Comparison of ENCODE assay signal across 10 cellular contexts in genomic region chr14:36524874-36525745, GRCh38. TPM values are rescaled to one million over a fixed set of nuclear protein-coding genes. Genes with fewer than 3 reads are reported as not detected.
A peak's percentile ranks its signal among the peaks of the same experiment; 100 is the strongest.
DNase-seq lines count a peak whose midpoint lies in the region; ATAC-seq and TF ChIP-seq lines count a peak whose summit lies in the region.
"Had no signal": no experiment of that assay in that cellular context is flagged by ENCODE, and none has a peak within 500 bp of the region (broad histone marks: within the 10 kb centered on the region; RNA-seq: fewer than 3 reads in every experiment).

No MANE protein-coding gene starts in this region.

- 5 to 10% (median 7%) methylated on average over 28 to 54 of the region's 54 CpGs for WGBS in stomach, 5 donors

- no peak for TF ChIP-seq EP300 in stomach (IDR thresholded peaks at IDR 0.05)

- peaks cover 9% of the 10 kb centered on the region for H3K9me3 Mint-ChIP-seq in activated CD4-positive, alpha-beta memory T cell treated with anti-CD3 and anti-CD28 coated beads for 36 hours
- no peaks in the 10 kb centered on the region for H3K9me3 Mint-ChIP-seq in activated CD4-positive, alpha-beta memory T cell treated with anti-CD3 and anti-CD28 coated beads, Interleukin-2, amount 10 ng/mL, durations not matched to agents 7 days and 5 days
- H3K9me3 Mint-ChIP-seq in T-helper 2 cell treated with Interferon-gamma antibody and Interleukin-4, amounts not matched to agents 5 μg/mL and 100 μg/mL, for 36 hours, result peaks cover 8% of the 10 kb centered on the region

- peaks cover 29 to 52% (median 40%) of the 10 kb centered on the region in 4 donors for H3K4me1 ChIP-seq in stomach

- peaks cover 77% of the 10 kb centered on the region for H3K27me3 Mint-ChIP-seq in activated CD4-positive, alpha-beta memory T cell treated with anti-CD3 and anti-CD28 coated beads for 36 hours
- peaks cover 73% of the 10 kb centered on the region for H3K27me3 Mint-ChIP-seq in activated CD4-positive, alpha-beta memory T cell treated with anti-CD3 and anti-CD28 coated beads, Interleukin-2, amount 10 ng/mL, durations not matched to agents 7 days and 5 days
- H3K27me3 Mint-ChIP-seq in T-helper 2 cell treated with Interferon-gamma antibody and Interleukin-4, amounts not matched to agents 5 μg/mL and 100 μg/mL, for 36 hours (ENCODE audit: low read depth), result peaks cover 78% of the 10 kb centered on the region

- intact Hi-C loops in activated CD4-positive, alpha-beta memory T cell treated with anti-CD3 and anti-CD28 coated beads for 36 hours (cut with micrococcal nuclease), result no loop called here
- intact Hi-C loops in stomach (cut with DNase I; ENCODE audit: low total_unique reads), result no loop called here

- H3K27ac Mint-ChIP-seq in activated CD4-positive, alpha-beta memory T cell treated with anti-CD3 and anti-CD28 coated beads for 36 hours, result no peak overlapping the region
- no peak overlapping the region for H3K27ac Mint-ChIP-seq in activated CD4-positive, alpha-beta memory T cell treated with anti-CD3 and anti-CD28 coated beads, Interleukin-2, amount 10 ng/mL, durations not matched to agents 7 days and 5 days
- no peak overlapping the region for H3K27ac Mint-ChIP-seq in T-helper 2 cell treated with Interferon-gamma antibody and Interleukin-4, amounts not matched to agents 5 μg/mL and 100 μg/mL, for 36 hours
- H3K27ac Mint-ChIP-seq: stimulated activated naive CD8-positive, alpha-beta T cell treated with anti-CD3 and anti-CD28 coated beads, Interleukin-15, Interleukin-2, amounts not matched to agents 100 ng/mL and 50 ng/mL, for 24 hours had no signal

- H3K4me3 Mint-ChIP-seq in activated CD4-positive, alpha-beta memory T cell treated with anti-CD3 and anti-CD28 coated beads for 36 hours, result no peak overlapping the region
- no peak overlapping the region for H3K4me3 Mint-ChIP-seq in activated CD4-positive, alpha-beta memory T cell treated with anti-CD3 and anti-CD28 coated beads, Interleukin-2, amount 10 ng/mL, durations not matched to agents 7 days and 5 days
- H3K4me3 Mint-ChIP-seq in T-helper 2 cell treated with Interferon-gamma antibody and Interleukin-4, amounts not matched to agents 5 μg/mL and 100 μg/mL, for 36 hours, result no peak overlapping the region
- H3K4me3 Mint-ChIP-seq: CD4-positive, CD25-positive, alpha-beta regulatory T cell; stimulated activated naive CD8-positive, alpha-beta T cell treated with anti-CD3 and anti-CD28 coated beads, Interleukin-15, Interleukin-2, amounts not matched to agents 100 ng/mL and 50 ng/mL, for 24 hours had no signal

- peaks cover 4% of the 10 kb centered on the region for H3K36me3 Mint-ChIP-seq in activated CD4-positive, alpha-beta memory T cell treated with anti-CD3 and anti-CD28 coated beads for 36 hours
- H3K36me3 Mint-ChIP-seq in activated CD4-positive, alpha-beta memory T cell treated with anti-CD3 and anti-CD28 coated beads, Interleukin-2, amount 10 ng/mL, durations not matched to agents 7 days and 5 days (ENCODE audit: low read depth), result no peaks in the 10 kb centered on the region
- H3K36me3 Mint-ChIP-seq in T-helper 2 cell treated with Interferon-gamma antibody and Interleukin-4, amounts not matched to agents 5 μg/mL and 100 μg/mL, for 36 hours (ENCODE audit: low read depth), result no peaks in the 10 kb centered on the region
- H3K36me3 Mint-ChIP-seq: CD4-positive, CD25-positive, alpha-beta regulatory T cell had no signal

- POLR2A ChIA-PET in activated CD4-positive, alpha-beta memory T cell treated with anti-CD3 and anti-CD28 coated beads for 36 hours (lab: Charles Lee), result no interaction called here
- POLR2A ChIA-PET in activated CD4-positive, alpha-beta memory T cell treated with anti-CD3 and anti-CD28 coated beads, Interleukin-2, amount 10 ng/mL, durations not matched to agents 7 days and 5 days (lab: Charles Lee), result no interaction called here

- H3K9me3 ChIP-seq in stomach, result peaks cover 0 to 12% (median 0%) of the 10 kb centered on the region in 4 donors

- CTCF ChIA-PET in activated CD4-positive, alpha-beta memory T cell treated with anti-CD3 and anti-CD28 coated beads for 36 hours (lab: Charles Lee), result interaction anchor here (1.0 to 2.4 kb wide), 7 partner anchors 9 to 454 kb away, joined by 3 to 8 read pairs (median 4); no protein-coding TSS in a partner anchor
- CTCF ChIA-PET in activated CD4-positive, alpha-beta memory T cell treated with anti-CD3 and anti-CD28 coated beads, Interleukin-2, amount 10 ng/mL, durations not matched to agents 7 days and 5 days (lab: Charles Lee), result interaction anchor here (0.6 to 1.5 kb wide), 4 partner anchors 9 to 31 kb away, joined by 3 to 4 read pairs (median 3); no protein-coding TSS in a partner anchor

- peaks cover 17% of the 10 kb centered on the region for H3K4me1 Mint-ChIP-seq in activated CD4-positive, alpha-beta memory T cell treated with anti-CD3 and anti-CD28 coated beads for 36 hours (ENCODE audit: low read depth)
- peaks cover 1% of the 10 kb centered on the region for H3K4me1 Mint-ChIP-seq in activated CD4-positive, alpha-beta memory T cell treated with anti-CD3 and anti-CD28 coated beads, Interleukin-2, amount 10 ng/mL, durations not matched to agents 7 days and 5 days
- no peaks in the 10 kb centered on the region for H3K4me1 Mint-ChIP-seq in T-helper 2 cell treated with Interferon-gamma antibody and Interleukin-4, amounts not matched to agents 5 μg/mL and 100 μg/mL, for 36 hours (ENCODE audit: low read depth)

- no peak overlapping the region for H3K27ac ChIP-seq in stomach

- TF ChIP-seq CTCF in foreskin fibroblast (IDR thresholded peaks at IDR 0.05; ENCODE audit: low read depth, low read length), result peak; percentile 20
- TF ChIP-seq CTCF in stomach (IDR thresholded peaks at IDR 0.05), result peak in 5 of 7 experiments; percentile 7 to 39 (median 23)

- no peak for ATAC-seq in HG02623 (IDR thresholded peaks at IDR 0.05; ENCODE audit: unreplicated experiment)

- H3K27me3 ChIP-seq in stomach, result peaks cover 36 to 96% (median 75%) of the 10 kb centered on the region in 3 donors

- H3K4me3 ChIP-seq in foreskin fibroblast (ENCODE audit: low read depth in 1 of 2, low read length in 2 of 2) (no peak overlapping the region), stomach (peak overlapping the region in 1 of 4 donors; percentile 19)

- TF ChIP-seq POLR2A in stomach (IDR thresholded peaks at IDR 0.05), result no peak

- peak; percentile 50 for DNase-seq in activated CD4-positive, alpha-beta memory T cell treated with anti-CD3 and anti-CD28 coated beads for 36 hours
- no peak for DNase-seq in activated CD4-positive, alpha-beta memory T cell treated with anti-CD3 and anti-CD28 coated beads, Interleukin-2, amount 10 ng/mL, durations not matched to agents 7 days and 5 days
- peak; percentile 32 for DNase-seq in NCI-H748 treated with DMSO at 0.1 percent for 48 hours (lab: John Stamatoyannopoulos, UW)
- DNase-seq in foreskin fibroblast, result no peak
- no peak for DNase-seq in stomach
- no peak for DNase-seq in HPDE6-E6E7 (ENCODE audit: extremely low spot score)
- no peak for DNase-seq in T-helper 2 cell treated with Interferon-gamma antibody and Interleukin-4, amounts not matched to agents 5 μg/mL and 100 μg/mL, for 36 hours (ENCODE audit: low spot score)

- H3K36me3 ChIP-seq in stomach, result no peaks in the 10 kb centered on the region

RNA-seq across cellular contexts. Expression of gene NKX2-1, which starts 5.1 kb away (rescaled TPM):
- not detected for total RNA-seq in activated CD4-positive, alpha-beta memory T cell treated with anti-CD3 and anti-CD28 coated beads for 36 hours
- not detected for total RNA-seq in activated CD4-positive, alpha-beta memory T cell treated with anti-CD3 and anti-CD28 coated beads, Interleukin-2, amount 10 ng/mL, durations not matched to agents 7 days and 5 days
- total RNA-seq in stomach, result 10 to 100 TPM in 1 of 5 donors, not detected in 4; 13.4 TPM
- polyA plus RNA-seq in stomach, result not detected
- total RNA-seq: CD4-positive, CD25-positive, alpha-beta regulatory T cell had no signal
- polyA plus RNA-seq: CD4-positive, CD25-positive, alpha-beta regulatory T cell had no signal

RNA-seq across cellular contexts. Expression of gene NKX2-8, which starts 57.3 kb away (rescaled TPM):
- total RNA-seq in activated CD4-positive, alpha-beta memory T cell treated with anti-CD3 and anti-CD28 coated beads for 36 hours, result not detected
- not detected for total RNA-seq in activated CD4-positive, alpha-beta memory T cell treated with anti-CD3 and anti-CD28 coated beads, Interleukin-2, amount 10 ng/mL, durations not matched to agents 7 days and 5 days
- total RNA-seq in stomach, result not detected
- 1 to 10 TPM in 1 of 3 donors, not detected in 2; 1.4 TPM for polyA plus RNA-seq in stomach
- total RNA-seq: CD4-positive, CD25-positive, alpha-beta regulatory T cell had no signal
- polyA plus RNA-seq: CD4-positive, CD25-positive, alpha-beta regulatory T cell had no signal

Comparison
In these comparisons a context has a peak if more than half of its experiments do, and no peak if none do; other contexts are left out.
1. DNase-seq: peak in activated CD4-positive, alpha-beta memory T cell treated with anti-CD3 and anti-CD28 coated beads for 36 hours (single experiment) and NCI-H748 treated with DMSO at 0.1 percent for 48 hours (single experiment); none in activated CD4-positive, alpha-beta memory T cell treated with anti-CD3 and anti-CD28 coated beads, Interleukin-2, amount 10 ng/mL, durations not matched to agents 7 days and 5 days (single experiment), foreskin fibroblast (0 of 2), stomach (single experiment), HPDE6-E6E7 (single experiment) and T-helper 2 cell treated with Interferon-gamma antibody and Interleukin-4, amounts not matched to agents 5 μg/mL and 100 μg/mL, for 36 hours (single experiment).